10 cellular contexts compared by ENCODE assay signal in genomic region chr11:58428021-58428420, GRCh38. TPM values are rescaled to one million over a fixed set of nuclear protein-coding genes. Genes with fewer than 3 reads are reported as not detected.
"Had no signal": no experiment of that assay in that cellular context is flagged by ENCODE, and none has a peak within 500 bp of the region (broad histone marks: within the 10 kb centered on the region; RNA-seq: fewer than 3 reads in every experiment).

OR5B2 (minus strand) TSS chr11:58428121; CDS start chr11:58423261, 4,860 bp downstream.

- H3K9me3 ChIP-seq: HAP-1 had no signal

- H3K4me1 ChIP-seq: HAP-1 had no signal

- H3K4me3 Mint-ChIP-seq: GM23338, H9, HFFc6 had no signal

- ATAC-seq: GM23338, HCT116 had no signal

- H3K4me2 ChIP-seq: GM23338 had no signal

- H3K27ac Mint-ChIP-seq: GM23338, H9, HFFc6 had no signal

- FAIRE-seq: H1 had no signal

- H3K36me3 ChIP-seq: HAP-1 had no signal

- H3K4me3 ChIP-seq: GM23338, HAP-1 had no signal

- DNase-seq: GOT3, H7, H9, HCEC 1CT, HFFc6 had no signal

- H3K9me3 Mint-ChIP-seq: GM23338 had no signal

- H2AFZ ChIP-seq: GM23338 had no signal

RNA-seq across cellular contexts. Expression of gene OR5B2, which starts in this region (rescaled TPM):
- total RNA-seq: GM23338, H1, H4, H7, H9, HFFc6 had no signal
- polyA plus RNA-seq: GM23338 had no signal
